ENCODE assay signal across 13 cellular contexts in the genomic region with DNA sequence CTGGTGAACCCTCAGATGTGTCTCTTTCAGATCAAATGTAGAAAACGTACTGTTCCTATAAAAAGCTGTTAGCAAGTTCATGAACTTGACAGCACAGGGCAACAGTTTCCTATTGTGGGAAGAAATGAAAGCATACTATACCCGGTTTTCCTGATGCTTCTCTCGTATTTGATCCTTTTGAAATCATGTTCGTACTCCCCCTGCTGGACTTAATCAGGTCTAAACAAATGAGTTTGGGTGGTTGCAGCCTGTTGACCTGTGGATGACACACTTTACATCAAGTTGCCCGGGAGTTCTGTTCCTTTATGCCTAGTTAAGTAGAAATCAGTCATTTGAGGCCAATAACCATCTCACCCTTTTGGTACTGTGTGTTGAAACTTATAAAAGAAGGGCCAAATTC.
DNase-seq lines count a peak whose midpoint lies in the region; ATAC-seq and TF ChIP-seq lines count a peak whose summit lies in the region.
"Had no signal": no experiment of that assay in that cellular context is flagged by ENCODE, and none has a peak within 500 bp of the region (broad histone marks: within the 10 kb centered on the region; RNA-seq: fewer than 3 reads in every experiment).

No MANE protein-coding gene starts in this region.

- H3K27ac ChIP-seq in body of pancreas: no peak overlapping the region
- H3K27ac ChIP-seq in spleen: no peak overlapping the region
- H3K27ac ChIP-seq: BLaER1 treated with 17β-estradiol and CSF1 and Interleukin-3, amounts not matched to agents 10 nM and 100 nM; esophagus squamous epithelium had no signal

- ATAC-seq in body of pancreas (peak; percentile 56), HG03097 (IDR thresholded peaks at IDR 0.05; ENCODE audit: low FRiP score, unreplicated experiment) (no peak)

- no peaks in the 10 kb centered on the region for H3K9me3 ChIP-seq in body of pancreas
- no peaks in the 10 kb centered on the region for H3K9me3 ChIP-seq in spleen
- H3K9me3 ChIP-seq: BLaER1 treated with 17β-estradiol and CSF1 and Interleukin-3, amounts not matched to agents 10 nM and 100 nM; esophagus squamous epithelium had no signal

- 23 to 24% methylated on average over 5 of the region's 5 CpGs for WGBS in body of pancreas, 2 donors
- 24 to 46% (median 33%) methylated on average over 5 of the region's 5 CpGs for WGBS in spleen, 5 donors

- intact Hi-C loops in body of pancreas (cut with DNase I) (no loop called here), spleen (cut with DNase I; ENCODE audit: low total_unique reads) (no loop called here)

- H3K4me1 ChIP-seq in body of pancreas: no peaks in the 10 kb centered on the region
- no peaks in the 10 kb centered on the region for H3K4me1 ChIP-seq in spleen
- H3K4me1 ChIP-seq: esophagus squamous epithelium had no signal

- no peaks in the 10 kb centered on the region for H3K27me3 ChIP-seq in body of pancreas
- no peaks in the 10 kb centered on the region for H3K27me3 ChIP-seq in spleen (replicated peaks in 1 of 7)
- H3K27me3 ChIP-seq: BLaER1 treated with 17β-estradiol and CSF1 and Interleukin-3, amounts not matched to agents 10 nM and 100 nM; esophagus squamous epithelium had no signal

- H3K4me3 ChIP-seq in body of pancreas (no peak overlapping the region), retinal pigment epithelial cell (ENCODE audit: low read length) (no peak overlapping the region), spleen (no peak overlapping the region)
- H3K4me3 ChIP-seq: BLaER1 treated with 17β-estradiol and CSF1 and Interleukin-3, amounts not matched to agents 10 nM and 100 nM; esophagus squamous epithelium had no signal

- no peaks in the 10 kb centered on the region for H3K36me3 ChIP-seq in body of pancreas (replicated peaks in 1 of 2; ENCODE audit: insufficient read depth in 1 of 2, low read depth in 2 of 2)
- H3K36me3 ChIP-seq in spleen: no peaks in the 10 kb centered on the region
- H3K36me3 ChIP-seq: BLaER1 treated with 17β-estradiol and CSF1 and Interleukin-3, amounts not matched to agents 10 nM and 100 nM; esophagus squamous epithelium had no signal

- TF ChIP-seq POLR2A in body of pancreas (IDR thresholded peaks at IDR 0.05) (no peak), spleen (IDR thresholded peaks at IDR 0.05) (no peak)

- DNase-seq in NCI-H748 (lab: John Stamatoyannopoulos, UW; ENCODE audit: unreplicated experiment) (peak; percentile 27), NCI-H748 treated with DMSO at 0.1 percent for 48 hours (lab: John Stamatoyannopoulos, UW) (no peak), NAMALWA (ENCODE audit: low spot score) (peak; percentile 58), body of pancreas (peak in 2 of 4 donors; percentile 10 to 11), retinal pigment epithelial cell (ENCODE audit: low read depth) (no peak), spleen (no peak), occipital lobe (lab: John Stamatoyannopoulos, UW) (no peak)
- DNase-seq: esophagus squamous epithelium; NCI-H1417 treated with DMSO at 0.1 percent for 48 hours; posterior cingulate gyrus; stimulated activated naive CD4-positive, alpha-beta T cell treated with Interleukin-2 at 50 U/mL for 16 hours had no signal

- TF ChIP-seq CTCF in body of pancreas (IDR thresholded peaks at IDR 0.05) (peak in 6 of 7 experiments; percentile 21 to 42 (median 30)), retinal pigment epithelial cell (conservative IDR thresholded peaks at IDR 0.05; ENCODE audit: low read depth, low read length) (peak; percentile 26), spleen (IDR thresholded peaks at IDR 0.05 in 8 of 11, conservative IDR thresholded peaks at IDR 0.05 in 3 of 11) (no peak)

Comparison
In these comparisons a context has a peak if more than half of its experiments do, and no peak if none do; other contexts are left out.
1. DNase-seq: peak in NCI-H748 (single experiment) and NAMALWA (single experiment); none in NCI-H748 treated with DMSO at 0.1 percent for 48 hours (single experiment), retinal pigment epithelial cell (single experiment), spleen (single experiment) and occipital lobe (single experiment).
2. CTCF ChIP-seq: peak in body of pancreas (6 of 7) and retinal pigment epithelial cell (single experiment); none in spleen (0 of 11).